20 cellular contexts compared by ENCODE assay signal in genomic region chr6:129069006-129069405, GRCh38.
"Had no signal": no experiment of that assay in that cellular context is flagged by ENCODE, and none has a peak within 500 bp of the region (broad histone marks: within the 10 kb centered on the region; RNA-seq: fewer than 3 reads in every experiment).

No MANE protein-coding gene starts in this region.

- H3K27ac ChIP-seq: epithelial cell of prostate, suprapubic skin, WERI-Rb-1 had no signal

- H3K9me3 ChIP-seq: suprapubic skin, vagina had no signal

- DNase-seq: activated CD4-positive, alpha-beta T cell treated with anti-CD3 and anti-CD28 coated beads for 1 hour; activated CD4-positive, alpha-beta T cell treated with anti-CD3 and anti-CD28 coated beads, Interleukin-2, amount 50 U/mL, for 4 hours; activated gamma-delta T cell; endodermal cell; foreskin fibroblast; glutamatergic neuron; hippocampal formation; islet precursor cell; nephron progenitor cell; nucleus accumbens; posterior cingulate gyrus; stimulated activated CD4-positive, alpha-beta T cell treated with anti-CD3 and anti-CD28 coated beads, Interleukin-2, amount 100 ng/mL, for 48 hours; SW 1271; T-helper 2 cell; trophoblast cell; WERI-Rb-1 had no signal

- H3K4me3 ChIP-seq: lung, suprapubic skin, vagina had no signal

- H3K27me3 ChIP-seq: suprapubic skin, vagina had no signal

- H3K36me3 ChIP-seq: suprapubic skin, vagina, WERI-Rb-1 had no signal

- H3K4me1 ChIP-seq: suprapubic skin, vagina had no signal
